Comparison of ENCODE assay signal across 15 cellular contexts in the genomic region with DNA sequence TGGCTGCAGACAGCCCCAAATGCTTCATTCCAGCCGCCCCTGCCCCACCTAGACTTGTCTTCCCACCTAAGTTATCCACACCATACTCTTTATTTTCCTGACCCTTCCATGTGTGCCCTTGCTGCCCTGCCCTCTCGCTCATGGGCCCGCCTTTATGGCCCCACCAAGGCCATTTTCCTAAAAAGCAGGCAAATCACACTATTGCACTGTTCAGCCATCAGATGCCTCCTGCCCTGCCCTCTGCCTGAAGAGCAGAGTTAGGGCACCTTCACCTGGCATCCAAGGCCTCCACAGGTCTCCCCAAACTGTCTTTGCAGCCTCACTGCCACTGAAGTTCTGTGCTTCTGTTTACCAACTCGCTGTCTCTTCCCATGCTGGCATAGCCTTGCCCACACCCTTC.
DNase-seq lines count a peak whose midpoint lies in the region; ATAC-seq and TF ChIP-seq lines count a peak whose summit lies in the region.
"Had no signal": no experiment of that assay in that cellular context is flagged by ENCODE, and none has a peak within 500 bp of the region (broad histone marks: within the 10 kb centered on the region; RNA-seq: fewer than 3 reads in every experiment).

No MANE protein-coding gene starts in this region.

- peak; percentile 13 for DNase-seq in activated CD8-positive, alpha-beta memory T cell treated with anti-CD3 and anti-CD28 coated beads for 24 hours
- DNase-seq in activated CD8-positive, alpha-beta memory T cell treated with anti-CD3 and anti-CD28 coated beads, Interleukin-2, amount 50 U/mL, for 4 hours, result no peak
- peak; percentile 40 for DNase-seq in coronary artery (ENCODE audit: low spot score)
- DNase-seq in NCI-H510A (lab: John Stamatoyannopoulos, UW), result no peak
- DNase-seq in activated T-cell treated with anti-CD3 and anti-CD28 coated beads, Interleukin-2, amount 50 U/mL, for 24 hours, result no peak
- DNase-seq in midbrain (lab: John Stamatoyannopoulos, UW), result no peak
- DNase-seq: C1 segment of cervical spinal cord; CD4-positive, alpha-beta T cell; DMS79; GM23248 had no signal

- H3K36me3 Mint-ChIP-seq in nephron (ENCODE audit: low read depth), result peaks cover 7% of the 10 kb centered on the region
- H3K36me3 Mint-ChIP-seq in activated T-cell treated with anti-CD3 and anti-CD28 coated beads, Interleukin-2, amount 50 U/mL, for 24 hours (ENCODE audit: low read depth), result no peaks in the 10 kb centered on the region

- H3K9me3 Mint-ChIP-seq in nephron, result peaks cover 16% of the 10 kb centered on the region
- peaks cover 7% of the 10 kb centered on the region for H3K9me3 Mint-ChIP-seq in activated T-cell treated with anti-CD3 and anti-CD28 coated beads, Interleukin-2, amount 50 U/mL, for 24 hours

- no peak overlapping the region for H3K4me3 ChIP-seq in coronary artery
- H3K4me3 ChIP-seq: GM12878, GM23248, HAP-1 had no signal

- H3K27me3 Mint-ChIP-seq in nephron (ENCODE audit: low read depth), result peaks cover 3% of the 10 kb centered on the region
- H3K27me3 Mint-ChIP-seq in activated T-cell treated with anti-CD3 and anti-CD28 coated beads, Interleukin-2, amount 50 U/mL, for 24 hours, result peaks cover 3% of the 10 kb centered on the region
- H3K27me3 Mint-ChIP-seq: CD4-positive, alpha-beta T cell had no signal

- H3K4me3 Mint-ChIP-seq in nephron, result no peak overlapping the region
- no peak overlapping the region for H3K4me3 Mint-ChIP-seq in activated T-cell treated with anti-CD3 and anti-CD28 coated beads, Interleukin-2, amount 50 U/mL, for 24 hours
- H3K4me3 Mint-ChIP-seq: CD4-positive, alpha-beta T cell had no signal

- no peak overlapping the region for H3K27ac ChIP-seq in coronary artery
- H3K27ac ChIP-seq: 22Rv1, GM23248 had no signal

- H3K27ac Mint-ChIP-seq in nephron, result peak overlapping the region in 2 of 3 experiments; percentile 45 to 62
- no peak overlapping the region for H3K27ac Mint-ChIP-seq in activated T-cell treated with anti-CD3 and anti-CD28 coated beads, Interleukin-2, amount 50 U/mL, for 24 hours
- H3K27ac Mint-ChIP-seq: CD4-positive, alpha-beta T cell had no signal

- ATAC-seq in GM18519 (IDR thresholded peaks at IDR 0.05; ENCODE audit: low FRiP score, unreplicated experiment), result no peak
- ATAC-seq: GM12878 had no signal

- TF ChIP-seq CTCF in coronary artery (IDR thresholded peaks at IDR 0.05) (no peak), nephron (IDR thresholded peaks at IDR 0.05; ENCODE audit: unreplicated experiment in 3 of 3) (no peak)

- H3K4me1 Mint-ChIP-seq in nephron, result peaks cover 37% of the 10 kb centered on the region
- H3K4me1 Mint-ChIP-seq in activated T-cell treated with anti-CD3 and anti-CD28 coated beads, Interleukin-2, amount 50 U/mL, for 24 hours (ENCODE audit: low read depth), result no peaks in the 10 kb centered on the region

Comparison
In these comparisons a context has a peak if more than half of its experiments do, and no peak if none do; other contexts are left out.
1. DNase-seq: peak in activated CD8-positive, alpha-beta memory T cell treated with anti-CD3 and anti-CD28 coated beads for 24 hours (single experiment) and coronary artery (single experiment); none in activated CD8-positive, alpha-beta memory T cell treated with anti-CD3 and anti-CD28 coated beads, Interleukin-2, amount 50 U/mL, for 4 hours (single experiment), NCI-H510A (single experiment), activated T-cell treated with anti-CD3 and anti-CD28 coated beads, Interleukin-2, amount 50 U/mL, for 24 hours (single experiment) and midbrain (single experiment).